ENCODE assay signal across 11 cellular contexts in genomic region chr10:89001024-89001423, GRCh38. TPM values are rescaled to one million over a fixed set of nuclear protein-coding genes. Genes with fewer than 3 reads are reported as not detected.
DNase-seq lines count a peak whose midpoint lies in the region; ATAC-seq and TF ChIP-seq lines count a peak whose summit lies in the region.
"Had no signal": no experiment of that assay in that cellular context is flagged by ENCODE, and none has a peak within 500 bp of the region (broad histone marks: within the 10 kb centered on the region; RNA-seq: fewer than 3 reads in every experiment).

No MANE protein-coding gene starts in this region.

- in situ Hi-C loops in G401 (cut with HindIII; ENCODE audit: low sequenced_read_pairs): no loop called here

- H3K36me3 ChIP-seq in CD8-positive, alpha-beta memory T cell (ENCODE audit: insufficient read depth, low read length): peaks cover 5% of the 10 kb centered on the region
- no peaks in the 10 kb centered on the region for H3K36me3 ChIP-seq in neural progenitor cell

- peak overlapping the region; percentile 81 to 94 (median 86) for H3K4me3 Mint-ChIP-seq in CD8-positive, alpha-beta memory T cell
- no peak overlapping the region for H3K4me3 Mint-ChIP-seq in HFFc6
- no peak overlapping the region for H3K4me3 Mint-ChIP-seq in activated naive CD8-positive, alpha-beta T cell treated with anti-CD3 and anti-CD28 coated beads for 36 hours
- peak overlapping the region; percentile 50 for H3K4me3 Mint-ChIP-seq in neural progenitor cell

- no peak overlapping the region for H3K4me2 ChIP-seq in neural progenitor cell

- H3K27ac Mint-ChIP-seq in CD8-positive, alpha-beta memory T cell: peak overlapping the region; percentile 57 to 97 (median 94)
- H3K27ac Mint-ChIP-seq in HFFc6: peak overlapping the region; percentile 71
- peak overlapping the region; percentile 57 for H3K27ac Mint-ChIP-seq in activated naive CD8-positive, alpha-beta T cell treated with anti-CD3 and anti-CD28 coated beads for 36 hours
- peak overlapping the region; percentile 95 for H3K27ac Mint-ChIP-seq in neural progenitor cell

- no peaks in the 10 kb centered on the region for H3K79me2 ChIP-seq in neural progenitor cell (ENCODE audit: low read depth)
- H3K79me2 ChIP-seq: parathyroid adenoma had no signal

- TF ChIP-seq CTCF in HFFc6 (IDR thresholded peaks at IDR 0.05): no peak
- TF ChIP-seq CTCF in neural progenitor cell (IDR thresholded peaks at IDR 0.05): no peak

- POLR2A ChIA-PET in CD8-positive, alpha-beta memory T cell (lab: Charles Lee): interaction anchor here (0.7 to 1.4 kb wide), 3 partner anchors 8 to 54 kb away, joined by 6 to 13 read pairs (median 6); partner anchors contain the start of gene FAS

- H3K27me3 Mint-ChIP-seq in CD8-positive, alpha-beta memory T cell: no peaks in the 10 kb centered on the region
- H3K27me3 Mint-ChIP-seq in HFFc6 (ENCODE audit: insufficient read depth) (no peaks in the 10 kb centered on the region), neural progenitor cell (ENCODE audit: insufficient read depth, low read depth) (no peaks in the 10 kb centered on the region)
- H3K27me3 Mint-ChIP-seq in activated naive CD8-positive, alpha-beta T cell treated with anti-CD3 and anti-CD28 coated beads for 36 hours: no peaks in the 10 kb centered on the region

- H2AFZ ChIP-seq in neural progenitor cell (replicated peaks): no peak overlapping the region
- H2AFZ ChIP-seq: parathyroid adenoma had no signal

- no peaks in the 10 kb centered on the region for H4K20me1 ChIP-seq in neural progenitor cell (ENCODE audit: low read depth)

- peak overlapping the region; percentile 21 for H3K27ac ChIP-seq in CD8-positive, alpha-beta memory T cell (ENCODE audit: low read depth, low read length)
- no peak overlapping the region for H3K27ac ChIP-seq in neural progenitor cell
- H3K27ac ChIP-seq: parathyroid adenoma had no signal

- no peaks in the 10 kb centered on the region for H3K9me3 ChIP-seq in CD8-positive, alpha-beta memory T cell (ENCODE audit: low read length)
- H3K9me3 ChIP-seq in neural progenitor cell (ENCODE audit: low read depth): no peaks in the 10 kb centered on the region

- no peak for ATAC-seq in HG02759 (IDR thresholded peaks at IDR 0.05; ENCODE audit: unreplicated experiment)
- ATAC-seq in HG02884 (IDR thresholded peaks at IDR 0.05; ENCODE audit: unreplicated experiment): no peak
- ATAC-seq: HCT116 had no signal

- CTCF ChIA-PET in CD8-positive, alpha-beta memory T cell (lab: Charles Lee): interaction anchor here (1.0 to 2.1 kb wide), 8 partner anchors 10 to 216 kb away, joined by 3 to 16 read pairs (median 3); partner anchors contain the start of gene FAS

- H3K9ac ChIP-seq in neural progenitor cell: no peak overlapping the region
- H3K9ac ChIP-seq: parathyroid adenoma had no signal

- H3K4me1 ChIP-seq in CD8-positive, alpha-beta memory T cell (ENCODE audit: insufficient read depth, low read length): peaks cover 53% of the 10 kb centered on the region
- H3K4me1 ChIP-seq in neural progenitor cell: peaks cover 6% of the 10 kb centered on the region
- H3K4me1 ChIP-seq: parathyroid adenoma had no signal

- peaks cover 4 to 26% (median 6%) of the 10 kb centered on the region in 3 donors for H3K36me3 Mint-ChIP-seq in CD8-positive, alpha-beta memory T cell
- peaks cover 16% of the 10 kb centered on the region for H3K36me3 Mint-ChIP-seq in HFFc6 (ENCODE audit: low read depth)
- H3K36me3 Mint-ChIP-seq in activated naive CD8-positive, alpha-beta T cell treated with anti-CD3 and anti-CD28 coated beads for 36 hours: peaks cover 30% of the 10 kb centered on the region
- no peaks in the 10 kb centered on the region for H3K36me3 Mint-ChIP-seq in neural progenitor cell

- H3K27me3 ChIP-seq in CD8-positive, alpha-beta memory T cell (ENCODE audit: insufficient read depth, low read length, poor library complexity, severe bottlenecking): no peaks in the 10 kb centered on the region
- no peaks in the 10 kb centered on the region for H3K27me3 ChIP-seq in neural progenitor cell

- peaks cover 71 to 91% (median 87%) of the 10 kb centered on the region in 3 donors for H3K4me1 Mint-ChIP-seq in CD8-positive, alpha-beta memory T cell
- H3K4me1 Mint-ChIP-seq in HFFc6 (ENCODE audit: low read depth) (peaks cover 60% of the 10 kb centered on the region), neural progenitor cell (peaks cover 37% of the 10 kb centered on the region)
- peaks cover 50% of the 10 kb centered on the region for H3K4me1 Mint-ChIP-seq in activated naive CD8-positive, alpha-beta T cell treated with anti-CD3 and anti-CD28 coated beads for 36 hours

- no peaks in the 10 kb centered on the region for H3K9me3 Mint-ChIP-seq in CD8-positive, alpha-beta memory T cell
- H3K9me3 Mint-ChIP-seq in HFFc6 (no peaks in the 10 kb centered on the region), neural progenitor cell (no peaks in the 10 kb centered on the region)
- H3K9me3 Mint-ChIP-seq in activated naive CD8-positive, alpha-beta T cell treated with anti-CD3 and anti-CD28 coated beads for 36 hours: no peaks in the 10 kb centered on the region

- no peaks in the 10 kb centered on the region for H3F3A ChIP-seq in neural progenitor cell (ENCODE audit: low read depth)

- H3K4me3 ChIP-seq in CD8-positive, alpha-beta memory T cell (ENCODE audit: low read length): peak overlapping the region; percentile 9
- H3K4me3 ChIP-seq in neural progenitor cell: no peak overlapping the region

- peak in 2 of 5 donors; percentile 24 to 53 for DNase-seq in CD8-positive, alpha-beta memory T cell
- DNase-seq in HFFc6 (no peak), neural progenitor cell (ENCODE audit: low spot score) (no peak), NCI-H1092 treated with DMSO at 0.1 percent for 48 hours (lab: John Stamatoyannopoulos, UW) (no peak), G401 (ENCODE audit: low spot score) (no peak)
- DNase-seq in activated naive CD8-positive, alpha-beta T cell treated with anti-CD3 and anti-CD28 coated beads for 36 hours: no peak
- DNase-seq: SIG-M5 had no signal

RNA-seq across cellular contexts. Expression of gene FAS, which starts 10.4 kb away (rescaled TPM):
- 10 to 100 TPM; 77.9 to 78.5 TPM for total RNA-seq in CD8-positive, alpha-beta memory T cell
- 41.6 TPM for polyA plus RNA-seq in CD8-positive, alpha-beta memory T cell
- total RNA-seq in HFFc6 (2021; fragmentation: NEBNext Ultra II Directional; extraction: Animal tissue kit (Norgen Biotek cat#: 25700)): 10 to 100 TPM; 52.9 to 62.9 (median 57.5) TPM
- 10 to 100 TPM; 31.1 to 33.4 TPM for total RNA-seq in activated naive CD8-positive, alpha-beta T cell treated with anti-CD3 and anti-CD28 coated beads for 36 hours
- 9.2 and 11.1 TPM in 2 replicates for total RNA-seq in neural progenitor cell (ENCODE audit: low replicate concordance)
- 0.31 and 4.5 TPM in 2 replicates for total RNA-seq in G401 (2014; rRNA removed; shearing (Covaris generic))

RNA-seq across cellular contexts. Expression of gene ACTA2, which starts 48.5 kb away (rescaled TPM):
- total RNA-seq in CD8-positive, alpha-beta memory T cell: 10 to 100 TPM; 35.0 to 37.1 TPM
- 24.4 TPM for polyA plus RNA-seq in CD8-positive, alpha-beta memory T cell
- total RNA-seq in HFFc6 (2021; fragmentation: NEBNext Ultra II Directional; extraction: Animal tissue kit (Norgen Biotek cat#: 25700)): 100 to 1,000 TPM; 112 to 178 (median 164) TPM
- total RNA-seq in activated naive CD8-positive, alpha-beta T cell treated with anti-CD3 and anti-CD28 coated beads for 36 hours: 1 to 10 TPM; 4.7 to 5.0 TPM
- 19.0 and 22.3 TPM in 2 replicates for total RNA-seq in neural progenitor cell (ENCODE audit: low replicate concordance)
- 10.6 and 14.2 TPM in 2 replicates for total RNA-seq in G401 (2014; rRNA removed; shearing (Covaris generic))

Comparison
In these comparisons a context has a peak if more than half of its experiments do, and no peak if none do; other contexts are left out.
1. H3K4me3 Mint-ChIP-seq: peak in CD8-positive, alpha-beta memory T cell (7 of 7) and neural progenitor cell (single experiment); none in HFFc6 (single experiment) and activated naive CD8-positive, alpha-beta T cell treated with anti-CD3 and anti-CD28 coated beads for 36 hours (single experiment).
2. Peak in every context shown above with its lines, with median percentiles within 50 percentile points of each other: H3K27ac Mint-ChIP-seq.